Comparison of ENCODE assay signal across 8 cellular contexts in genomic region chr1:228084325-228084724, GRCh38. TPM values are rescaled to one million over a fixed set of nuclear protein-coding genes. Genes with fewer than 3 reads are reported as not detected.
DNase-seq lines count a peak whose midpoint lies in the region; ATAC-seq lines count a peak whose summit lies in the region.

No MANE protein-coding gene starts in this region.

- no peaks in the 10 kb centered on the region for H3K27me3 Mint-ChIP-seq in naive thymus-derived CD8-positive, alpha-beta T cell

- peaks cover 39 to 74% (median 68%) of the 10 kb centered on the region in 4 donors for H3K4me1 Mint-ChIP-seq in naive thymus-derived CD8-positive, alpha-beta T cell

- 88 to 89% methylated on average over 3 of the region's 3 CpGs for WGBS in ectodermal cell, 2 experiments

- no peaks in the 10 kb centered on the region for H3K9me3 ChIP-seq in ectodermal cell (ENCODE audit: control insufficient read depth, low read length)

- H3K27me3 ChIP-seq in ectodermal cell (ENCODE audit: control insufficient read depth, insufficient read depth, low read length, poor library complexity, severe bottlenecking): no peaks in the 10 kb centered on the region

- no peaks in the 10 kb centered on the region for H3K36me3 ChIP-seq in ectodermal cell (ENCODE audit: control insufficient read depth, insufficient read depth, low read length)

- H3K4me3 Mint-ChIP-seq in naive thymus-derived CD8-positive, alpha-beta T cell: peak overlapping the region; percentile 88 to 96 (median 94)

- peaks cover 0 to 19% (median 0%) of the 10 kb centered on the region in 3 donors for H3K36me3 Mint-ChIP-seq in naive thymus-derived CD8-positive, alpha-beta T cell

- POLR2A ChIA-PET in naive thymus-derived CD8-positive, alpha-beta T cell (lab: Charles Lee): interaction anchor here (0.9 to 3.6 kb wide), 4 partner anchors 16 to 402 kb away, joined by 3 to 30 read pairs (median 4); partner anchors contain the start of gene MRPL55

- peaks cover 33% of the 10 kb centered on the region for H3K4me1 ChIP-seq in ectodermal cell (ENCODE audit: control insufficient read depth, insufficient read depth, low read length)

- peak overlapping the region; percentile 95 for H3K4me3 ChIP-seq in ectodermal cell (ENCODE audit: insufficient read depth, low read depth, low read length)

- peak overlapping the region; percentile 54 to 99 (median 96) for H3K27ac Mint-ChIP-seq in naive thymus-derived CD8-positive, alpha-beta T cell

- DNase-seq in ELR (ENCODE audit: low read depth) (peak; percentile 83), OCI-M1 (lab: John Stamatoyannopoulos, UW) (peak; percentile 67), NCI-H526 treated with DMSO at 0.1 percent for 48 hours (lab: John Stamatoyannopoulos, UW) (no peak), left lobe of liver (ENCODE audit: low spot score) (no peak), NCI-H2171 (lab: John Stamatoyannopoulos, UW) (no peak)
- no peak for DNase-seq in naive thymus-derived CD8-positive, alpha-beta T cell

- H3K9me3 Mint-ChIP-seq in naive thymus-derived CD8-positive, alpha-beta T cell: no peaks in the 10 kb centered on the region

- H3K27ac ChIP-seq in ectodermal cell (ENCODE audit: insufficient read depth, low read depth, low read length, poor library complexity, severe bottlenecking): no peak overlapping the region

- ATAC-seq in naive thymus-derived CD8-positive, alpha-beta T cell: no peak
- no peak for ATAC-seq in left lobe of liver
- no peak for ATAC-seq in HG02884 (IDR thresholded peaks at IDR 0.05; ENCODE audit: unreplicated experiment)

RNA-seq across cellular contexts. Expression of gene ARF1, which starts 1.8 kb away (rescaled TPM):
- polyA plus RNA-seq in ectodermal cell (2013, experiment 1 of 4): 309 TPM
- polyA plus RNA-seq in ectodermal cell (2013, experiment 2 of 4): 278 TPM
- 253 TPM for polyA plus RNA-seq in ectodermal cell (2013, experiment 3 of 4)
- 274 TPM for polyA plus RNA-seq in ectodermal cell (2013, experiment 4 of 4)
- total RNA-seq in naive thymus-derived CD8-positive, alpha-beta T cell: 100 to 1,000 TPM; 201 to 203 TPM
- polyA plus RNA-seq in naive thymus-derived CD8-positive, alpha-beta T cell: 100 to 1,000 TPM; 332 to 385 (median 368) TPM
- 172 TPM for total RNA-seq in left lobe of liver

RNA-seq across cellular contexts. Expression of gene C1orf35, which starts 18.8 kb away (rescaled TPM):
- polyA plus RNA-seq in ectodermal cell (2013, experiment 1 of 4): 29.8 TPM
- 26.1 TPM for polyA plus RNA-seq in ectodermal cell (2013, experiment 2 of 4)
- 28.7 TPM for polyA plus RNA-seq in ectodermal cell (2013, experiment 3 of 4)
- 31.2 TPM for polyA plus RNA-seq in ectodermal cell (2013, experiment 4 of 4)
- total RNA-seq in naive thymus-derived CD8-positive, alpha-beta T cell: 10 to 100 TPM; 26.0 to 28.1 TPM
- 10 to 100 TPM; 12.9 to 25.6 (median 20.0) TPM for polyA plus RNA-seq in naive thymus-derived CD8-positive, alpha-beta T cell
- 6.9 TPM for total RNA-seq in left lobe of liver

RNA-seq across cellular contexts. Expression of gene MRPL55, which starts 24.8 kb away (rescaled TPM):
- 61.8 TPM for polyA plus RNA-seq in ectodermal cell (2013, experiment 1 of 4)
- polyA plus RNA-seq in ectodermal cell (2013, experiment 2 of 4): 50.4 TPM
- polyA plus RNA-seq in ectodermal cell (2013, experiment 3 of 4): 52.6 TPM
- 56.9 TPM for polyA plus RNA-seq in ectodermal cell (2013, experiment 4 of 4)
- 10 to 100 TPM; 61.9 to 64.8 TPM for total RNA-seq in naive thymus-derived CD8-positive, alpha-beta T cell
- polyA plus RNA-seq in naive thymus-derived CD8-positive, alpha-beta T cell: 100 to 1,000 TPM in 2 of 3 donors, 10 to 100 TPM in 1; 96.9 to 130 (median 103) TPM
- total RNA-seq in left lobe of liver: 38.0 TPM

RNA-seq across cellular contexts. Expression of gene GUK1, which starts 55.8 kb away (rescaled TPM):
- polyA plus RNA-seq in ectodermal cell (2013, experiment 1 of 4): 99.6 TPM
- polyA plus RNA-seq in ectodermal cell (2013, experiment 2 of 4): 91.8 TPM
- polyA plus RNA-seq in ectodermal cell (2013, experiment 3 of 4): 107 TPM
- 114 TPM for polyA plus RNA-seq in ectodermal cell (2013, experiment 4 of 4)
- total RNA-seq in naive thymus-derived CD8-positive, alpha-beta T cell: 100 to 1,000 TPM; 189 to 202 TPM
- polyA plus RNA-seq in naive thymus-derived CD8-positive, alpha-beta T cell: 100 to 1,000 TPM; 369 to 466 (median 374) TPM
- total RNA-seq in left lobe of liver: 128 TPM

Comparison
In these comparisons a context has a peak if more than half of its experiments do, and no peak if none do; other contexts are left out.
1. DNase-seq: peak in ELR (single experiment) and OCI-M1 (single experiment); none in naive thymus-derived CD8-positive, alpha-beta T cell (0 of 10), NCI-H526 treated with DMSO at 0.1 percent for 48 hours (single experiment), left lobe of liver (single experiment) and NCI-H2171 (single experiment).